ENCODE assay signal across 1 cellular context in the genomic region with DNA sequence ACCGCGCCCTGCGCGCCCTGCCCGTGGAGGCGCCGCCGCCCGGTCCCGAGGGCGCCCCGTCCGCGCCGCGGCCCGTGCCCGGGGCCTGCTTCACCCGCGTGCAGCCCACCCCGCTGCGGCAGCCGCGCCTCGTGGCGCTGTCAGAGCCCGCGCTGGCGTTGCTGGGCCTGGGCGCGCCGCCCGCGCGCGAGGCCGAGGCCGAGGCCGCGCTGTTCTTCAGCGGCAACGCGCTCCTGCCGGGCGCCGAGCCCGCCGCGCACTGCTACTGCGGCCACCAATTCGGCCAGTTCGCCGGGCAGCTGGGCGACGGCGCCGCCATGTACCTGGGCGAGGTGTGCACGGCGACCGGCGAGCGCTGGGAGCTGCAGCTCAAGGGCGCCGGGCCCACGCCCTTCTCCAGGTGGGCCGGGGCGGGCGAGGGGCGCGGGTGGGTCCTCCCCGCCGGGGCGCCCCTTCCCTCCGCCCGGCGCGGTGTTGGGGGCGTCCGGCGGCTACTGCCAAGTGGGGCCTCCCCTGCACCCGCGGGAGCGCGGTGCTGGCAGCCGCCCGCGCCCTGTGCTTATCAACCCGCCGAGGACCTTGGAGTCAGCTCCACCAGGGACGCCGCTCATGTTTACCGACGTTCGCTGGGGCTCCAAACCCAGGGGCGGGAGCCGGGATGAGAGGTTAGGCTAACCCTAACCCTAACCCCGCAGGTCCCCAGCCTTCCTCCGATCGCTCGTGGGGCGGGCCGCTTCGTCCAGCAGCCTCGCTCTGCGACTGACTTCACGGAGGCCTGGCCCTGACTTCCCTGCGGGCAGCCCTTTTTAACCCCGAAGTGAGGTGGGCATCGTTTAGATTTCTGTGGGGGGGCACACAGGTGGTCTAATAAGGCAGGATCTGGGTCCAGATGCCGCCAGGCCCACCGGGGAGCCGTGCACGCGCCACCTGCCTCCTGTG.
TF ChIP-seq lines count a peak whose summit lies in the region.

No MANE protein-coding gene starts in this region.

TF ChIP-seq in endothelial cell of umbilical vein, 7 proteins besides CTCF, POLR2A, EP300 and RAD21:
- TF ChIP-seq POLR2AphosphoS5 (IDR thresholded peaks at IDR 0.05; ENCODE audit: insufficient read depth, low read depth, low read length) (no peak), EZH2 (IDR thresholded peaks at IDR 0.05; ENCODE audit: borderline replicate concordance, low read depth, low read length, severe bottlenecking) (no peak), GATA2 (IDR thresholded peaks at IDR 0.05; ENCODE audit: insufficient read depth, insufficient read length, low read depth, low read length) (no peak), FOS (IDR thresholded peaks at IDR 0.05; ENCODE audit: borderline replicate concordance, insufficient read depth, low read length) (no peak), JUN (IDR thresholded peaks at IDR 0.05; ENCODE audit: borderline replicate concordance, insufficient read depth, insufficient read length, low read depth) (no peak), MYC (IDR thresholded peaks at IDR 0.05; ENCODE audit: low read depth, low read length) (no peak)
- TF ChIP-seq, protein P1, sequence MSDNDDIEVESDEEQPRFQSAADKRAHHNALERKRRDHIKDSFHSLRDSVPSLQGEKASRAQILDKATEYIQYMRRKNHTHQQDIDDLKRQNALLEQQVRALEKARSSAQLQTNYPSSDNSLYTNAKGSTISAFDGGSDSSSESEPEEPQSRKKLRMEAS (IDR thresholded peaks at IDR 0.05; ENCODE audit: insufficient read depth, insufficient read length), result no peak
